In genomic region chr21:42062543-42063022, GRCh38 we compare ENCODE assay signal across 1 cellular context.
TF ChIP-seq lines count a peak whose summit lies in the region.

No MANE protein-coding gene starts in this region.

TF ChIP-seq in HepG2, 621 proteins besides CTCF, POLR2A, EP300 and RAD21:
- no peak for TF ChIP-seq POLR2AphosphoS5 (IDR thresholded peaks at IDR 0.05; ENCODE audit: low read depth, low read length)
- TF ChIP-seq, protein P1, sequence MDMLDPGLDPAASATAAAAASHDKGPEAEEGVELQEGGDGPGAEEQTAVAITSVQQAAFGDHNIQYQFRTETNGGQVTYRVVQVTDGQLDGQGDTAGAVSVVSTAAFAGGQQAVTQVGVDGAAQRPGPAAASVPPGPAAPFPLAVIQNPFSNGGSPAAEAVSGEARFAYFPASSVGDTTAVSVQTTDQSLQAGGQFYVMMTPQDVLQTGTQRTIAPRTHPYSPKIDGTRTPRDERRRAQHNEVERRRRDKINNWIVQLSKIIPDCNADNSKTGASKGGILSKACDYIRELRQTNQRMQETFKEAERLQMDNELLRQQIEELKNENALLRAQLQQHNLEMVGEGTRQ (IDR thresholded peaks at IDR 0.05; ENCODE audit: low read depth, low read length): no peak
- TF ChIP-seq, protein P1 (CRISPR knock-in tag; IDR thresholded peaks at IDR 0.05; ENCODE audit: borderline replicate concordance): no peak
- TF ChIP-seq SETDB1 (CRISPR knock-in tag; IDR thresholded peaks at IDR 0.05; ENCODE audit: borderline replicate concordance): no peak
- TF ChIP-seq, protein P2, sequence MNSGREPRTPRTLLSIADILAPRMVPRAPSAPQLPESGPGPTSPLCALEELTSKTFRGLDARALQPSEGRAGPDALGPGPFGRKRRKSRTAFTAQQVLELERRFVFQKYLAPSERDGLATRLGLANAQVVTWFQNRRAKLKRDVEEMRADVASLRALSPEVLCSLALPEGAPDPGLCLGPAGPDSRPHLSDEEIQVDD (CRISPR knock-in tag; IDR thresholded peaks at IDR 0.05; ENCODE audit: borderline replicate concordance): no peak
- TF ChIP-seq ISX (CRISPR knock-in tag; conservative IDR thresholded peaks at IDR 0.05): no peak
